In genomic region chr5:14595189-14595588, GRCh38 we compare ENCODE assay signal across 8 cellular contexts. TPM values are rescaled to one million over a fixed set of nuclear protein-coding genes. Genes with fewer than 3 reads are reported as not detected.
DNase-seq lines count a peak whose midpoint lies in the region; ATAC-seq, FAIRE-seq and TF ChIP-seq lines count a peak whose summit lies in the region.

No MANE protein-coding gene starts in this region.

- H3K4me3 ChIP-seq in NB4 (ENCODE audit: low read depth, low read length) (no peak overlapping the region), ascending aorta (no peak overlapping the region), mammary epithelial cell (replicated peaks in 1 of 3; ENCODE audit: insufficient read depth in 1 of 3, low read depth in 2 of 3, low read length in 3 of 3) (no peak overlapping the region)

- CTCF ChIA-PET in mammary epithelial cell (lab: Charles Lee; ENCODE audit: low non-redundant PET), result no interaction called here

- no peak for FAIRE-seq in urothelium cell line (lab: Jason Lieb, UNC)

- peak; percentile 56 for DNase-seq in NB4 (ENCODE audit: low read depth)
- DNase-seq in NCI-H524 treated with DMSO at 0.1 percent for 48 hours (lab: John Stamatoyannopoulos, UW), result no peak
- no peak for DNase-seq in ascending aorta (ENCODE audit: low spot score in 2 of 2)
- DNase-seq in urothelium cell line (ENCODE audit: low spot score), result no peak
- DNase-seq in mammary epithelial cell, result no peak

- no peaks in the 10 kb centered on the region for H3K79me2 ChIP-seq in mammary epithelial cell (ENCODE audit: insufficient read depth, low read length)

- H3K4me2 ChIP-seq in mammary epithelial cell (ENCODE audit: insufficient read depth, low read depth, low read length), result no peak overlapping the region

- TF ChIP-seq CTCF in NB4 (IDR thresholded peaks at IDR 0.05; ENCODE audit: low read depth, low read length) (no peak), ascending aorta (IDR thresholded peaks at IDR 0.05) (no peak), mammary epithelial cell (conservative IDR thresholded peaks at IDR 0.05 in 1 of 2, IDR thresholded peaks at IDR 0.05 in 1 of 2; ENCODE audit: extremely low read depth in 1 of 2, insufficient read depth in 1 of 2, low read depth in 1 of 2, low read length in 2 of 2) (no peak)

- in situ Hi-C loops in mammary epithelial cell (cut with MboI; ENCODE audit: low sequenced_read_pairs in 2 of 2), result no loop called here

- no peak for TF ChIP-seq POLR2A in NB4 (IDR thresholded peaks at IDR 0.05; ENCODE audit: extremely low read depth, insufficient read length)

- H2AFZ ChIP-seq in mammary epithelial cell (ENCODE audit: low read depth, low read length), result no peak overlapping the region

- dilution Hi-C loops in mammary epithelial cell (cut with HindIII; ENCODE audit: low sequenced_read_pairs), result no loop called here

- ATAC-seq in GM18870 (IDR thresholded peaks at IDR 0.05; ENCODE audit: unreplicated experiment), result peak; percentile 86
- peak; percentile 77 for ATAC-seq in HG02623 (IDR thresholded peaks at IDR 0.05; ENCODE audit: unreplicated experiment)
- peak; percentile 13 for ATAC-seq in esophagus mucosa

- no peaks in the 10 kb centered on the region for H3K27me3 ChIP-seq in ascending aorta
- H3K27me3 ChIP-seq in mammary epithelial cell (ENCODE audit: insufficient read depth, low read length), result no peaks in the 10 kb centered on the region

- 70% methylated on average over 3 of the region's 3 CpGs for WGBS in mammary epithelial cell (ENCODE audit: low coverage, missing lambda C conversion rate)

- H3K9me3 ChIP-seq in ascending aorta, result no peaks in the 10 kb centered on the region
- no peaks in the 10 kb centered on the region for H3K9me3 ChIP-seq in mammary epithelial cell (replicated peaks; ENCODE audit: insufficient read depth, low read length)

- H3K27ac ChIP-seq in ascending aorta (no peak overlapping the region), mammary epithelial cell (ENCODE audit: insufficient read depth, low read depth, low read length) (no peak overlapping the region)

- H4K20me1 ChIP-seq in mammary epithelial cell (ENCODE audit: insufficient read depth, low read length), result no peaks in the 10 kb centered on the region

- BruUV-seq in mammary epithelial cell (replicated peaks; lab: Mats Ljungman, UMichigan), result no TSS peak

- H3K4me1 ChIP-seq in ascending aorta (no peaks in the 10 kb centered on the region), mammary epithelial cell (ENCODE audit: insufficient read depth, low read length) (no peaks in the 10 kb centered on the region)

- intact Hi-C loops in ascending aorta (cut with DNase I) (no loop called here), mammary epithelial cell (cut with micrococcal nuclease) (no loop called here)

- no peak overlapping the region for H3K9ac ChIP-seq in mammary epithelial cell (ENCODE audit: insufficient read depth, low read length)

- no peaks in the 10 kb centered on the region for H3K36me3 ChIP-seq in ascending aorta
- H3K36me3 ChIP-seq in mammary epithelial cell (ENCODE audit: insufficient read depth, low read length), result no peaks in the 10 kb centered on the region

RNA-seq across cellular contexts. Expression of gene OTULINL, which starts 13.6 kb away (rescaled TPM):
- total RNA-seq in esophagus mucosa, result 0.88 TPM
- 0.21 TPM for total RNA-seq in ascending aorta
- 1 to 10 TPM in 1 of 2 donors, under 1 TPM in 1; 0.33 to 5.1 TPM for total RNA-seq in mammary epithelial cell
- polyA plus RNA-seq in mammary epithelial cell, result 1.1 TPM
- not detected for polyA minus RNA-seq in mammary epithelial cell

Comparison
In these comparisons a context has a peak if more than half of its experiments do, and no peak if none do; other contexts are left out.
1. ATAC-seq: peak in every context shown above with its lines; median percentile 86 in GM18870; 77 in HG02623; 13 in esophagus mucosa.